ENCODE assay signal across 9 cellular contexts in genomic region chr7:29173458-29173857, GRCh38. TPM values are rescaled to one million over a fixed set of nuclear protein-coding genes. Genes with fewer than 3 reads are reported as not detected.
"Had no signal": no experiment of that assay in that cellular context is flagged by ENCODE, and none has a peak within 500 bp of the region (broad histone marks: within the 10 kb centered on the region; RNA-seq: fewer than 3 reads in every experiment).

No MANE protein-coding gene starts in this region.

- H3K4me3 ChIP-seq: GM23248, GM23338, HAP-1 had no signal

- H3K9me3 ChIP-seq: HAP-1 had no signal

- H3K4me3 Mint-ChIP-seq: GM23338, H9, HFFc6 had no signal

- H3K36me3 ChIP-seq: HAP-1 had no signal

- H3K27ac ChIP-seq: GM23248 had no signal

- ATAC-seq: GM23338, HCT116 had no signal

- H3K4me2 ChIP-seq: GM23338 had no signal

- DNase-seq: GM23248, GOT3, H7, H9, HCEC 1CT, HFFc6 had no signal

- H2AFZ ChIP-seq: GM23248, GM23338 had no signal

- H3K4me1 Mint-ChIP-seq: GM23338, H9 had no signal

- H3K27ac Mint-ChIP-seq: GM23338, HFFc6 had no signal

- H3K9ac ChIP-seq: GM23248 had no signal

- H3K4me1 ChIP-seq: HAP-1 had no signal

RNA-seq across cellular contexts. Expression of gene CHN2, which starts 21.1 kb away (rescaled TPM):
- total RNA-seq: HFFc6 had no signal

RNA-seq across cellular contexts. Expression of gene CPVL, which starts 27.1 kb away (rescaled TPM):
- total RNA-seq: GM23248, HFFc6 had no signal
- polyA plus RNA-seq: GM23248 had no signal
